Comparison of ENCODE assay signal across 17 cellular contexts in the genomic region with DNA sequence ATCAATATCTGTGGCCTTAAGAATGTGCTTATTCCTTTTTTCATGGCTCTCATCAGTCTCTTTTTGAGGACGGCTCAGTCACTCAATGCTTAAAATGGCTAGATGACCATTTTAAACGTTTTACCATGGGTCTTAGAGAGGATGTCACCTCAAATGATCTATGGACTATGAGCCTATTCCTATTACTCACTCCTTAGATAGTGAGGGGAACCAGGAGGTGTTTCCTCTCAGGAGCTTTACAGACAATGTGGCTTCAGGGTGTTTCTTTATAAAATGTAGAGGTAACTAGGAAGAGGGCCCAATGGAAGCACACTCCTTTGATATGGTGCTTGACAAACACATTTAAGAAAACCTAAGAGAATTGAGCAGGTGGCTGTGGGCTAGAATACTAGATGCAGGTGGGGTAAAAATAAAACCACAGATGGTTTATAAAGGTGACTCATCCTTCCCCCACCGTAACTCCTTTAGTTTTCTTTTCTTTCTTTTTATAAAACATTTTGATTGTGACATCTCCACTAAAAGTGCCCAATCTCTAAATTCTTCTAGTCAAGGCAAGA. TPM values are rescaled to one million over a fixed set of nuclear protein-coding genes. Genes with fewer than 3 reads are reported as not detected.
DNase-seq lines count a peak whose midpoint lies in the region; ATAC-seq and TF ChIP-seq lines count a peak whose summit lies in the region.
"Had no signal": no experiment of that assay in that cellular context is flagged by ENCODE, and none has a peak within 500 bp of the region (broad histone marks: within the 10 kb centered on the region; RNA-seq: fewer than 3 reads in every experiment).

No MANE protein-coding gene starts in this region.

- no peaks in the 10 kb centered on the region for H3K4me1 ChIP-seq in SJCRH30

- peak overlapping the region; percentile 5 for H3K27ac Mint-ChIP-seq in T-helper 1 cell treated with Interleukin-12 subunit alpha and Interleukin-12 subunit beta and Interleukin-4 antibody, amounts not matched to agents 30 μg/mL and 1 μg/mL, for 36 hours
- peak overlapping the region in 1 of 2 donors; percentile 27 for H3K27ac Mint-ChIP-seq in effector memory CD8-positive, alpha-beta T cell

- no peak overlapping the region for H2AFZ ChIP-seq in neural cell (ENCODE audit: low read depth, low read length)

- peak overlapping the region; percentile 30 for H3K4me2 ChIP-seq in neural cell (ENCODE audit: low read length)

- peak overlapping the region; percentile 54 for H3K4me3 Mint-ChIP-seq in T-helper 1 cell treated with Interleukin-12 subunit alpha and Interleukin-12 subunit beta and Interleukin-4 antibody, amounts not matched to agents 30 μg/mL and 1 μg/mL, for 36 hours
- peak overlapping the region; percentile 74 to 78 for H3K4me3 Mint-ChIP-seq in effector memory CD8-positive, alpha-beta T cell

- H3K9me3 ChIP-seq in neural cell (ENCODE audit: low read length): no peaks in the 10 kb centered on the region
- H3K9me3 ChIP-seq in SJCRH30 (replicated peaks): no peaks in the 10 kb centered on the region
- H3K9me3 ChIP-seq: adrenal gland, SJSA1, thyroid gland had no signal

- H3K4me1 Mint-ChIP-seq in T-helper 1 cell treated with Interleukin-12 subunit alpha and Interleukin-12 subunit beta and Interleukin-4 antibody, amounts not matched to agents 30 μg/mL and 1 μg/mL, for 36 hours (ENCODE audit: low read depth): peaks cover 18% of the 10 kb centered on the region
- peaks cover 11 to 16% of the 10 kb centered on the region in 2 donors for H3K4me1 Mint-ChIP-seq in effector memory CD8-positive, alpha-beta T cell (ENCODE audit: low read depth in 2 of 2)

- DNase-seq in T-helper 1 cell (no peak), M059J (ENCODE audit: low read depth) (peak; percentile 56), SJCRH30 (no peak), HK-2 (ENCODE audit: unreplicated experiment) (no peak)
- DNase-seq in effector memory CD8-positive, alpha-beta T cell: no peak
- DNase-seq: adrenal gland, dermis blood vessel endothelial cell, foreskin melanocyte, IMR-90, kidney glomerular epithelial cell, NCI-H1694 treated with DMSO at 0.1 percent for 48 hours, NCI-H82, thyroid gland had no signal

- H3K9me2 ChIP-seq in neural cell (ENCODE audit: insufficient read depth, low read length): no peaks in the 10 kb centered on the region

- H3K27me3 ChIP-seq in neural cell (ENCODE audit: insufficient read depth, low read depth, low read length) (no peaks in the 10 kb centered on the region), SJCRH30 (no peaks in the 10 kb centered on the region)
- H3K27me3 ChIP-seq: adrenal gland, thyroid gland had no signal

- H3K36me3 Mint-ChIP-seq in T-helper 1 cell treated with Interleukin-12 subunit alpha and Interleukin-12 subunit beta and Interleukin-4 antibody, amounts not matched to agents 30 μg/mL and 1 μg/mL, for 36 hours (ENCODE audit: low read depth): no peaks in the 10 kb centered on the region
- peaks cover 3% of the 10 kb centered on the region for H3K36me3 Mint-ChIP-seq in effector memory CD8-positive, alpha-beta T cell (ENCODE audit: insufficient read depth)

- TF ChIP-seq CTCF in neural cell (IDR thresholded peaks at IDR 0.05; ENCODE audit: poor library complexity, severe bottlenecking): no peak

- peaks cover 64% of the 10 kb centered on the region for H3K27me3 Mint-ChIP-seq in T-helper 1 cell treated with Interleukin-12 subunit alpha and Interleukin-12 subunit beta and Interleukin-4 antibody, amounts not matched to agents 30 μg/mL and 1 μg/mL, for 36 hours (ENCODE audit: low read depth)
- H3K27me3 Mint-ChIP-seq in effector memory CD8-positive, alpha-beta T cell: peaks cover 0 to 6% of the 10 kb centered on the region in 2 donors

- peak overlapping the region; percentile 80 for H3K4me3 ChIP-seq in neural cell (ENCODE audit: low read length)
- no peak overlapping the region for H3K4me3 ChIP-seq in SJCRH30
- H3K4me3 ChIP-seq: thyroid gland had no signal

- peaks cover 6% of the 10 kb centered on the region for H3K9me3 Mint-ChIP-seq in T-helper 1 cell treated with Interleukin-12 subunit alpha and Interleukin-12 subunit beta and Interleukin-4 antibody, amounts not matched to agents 30 μg/mL and 1 μg/mL, for 36 hours
- peaks cover 0 to 6% of the 10 kb centered on the region in 2 donors for H3K9me3 Mint-ChIP-seq in effector memory CD8-positive, alpha-beta T cell

- ATAC-seq in effector memory CD8-positive, alpha-beta T cell (replicated peaks): peak; percentile 30
- ATAC-seq in HG02981 (IDR thresholded peaks at IDR 0.05; ENCODE audit: unreplicated experiment): no peak

- no peaks in the 10 kb centered on the region for H3F3A ChIP-seq in neural cell (ENCODE audit: insufficient read depth, low read length, poor library complexity, severe bottlenecking)

- H4K20me1 ChIP-seq in neural cell (ENCODE audit: insufficient read depth): no peaks in the 10 kb centered on the region

- H3K9ac ChIP-seq in neural cell (ENCODE audit: low read length): no peak overlapping the region

- TF ChIP-seq RAD21 in neural cell (conservative IDR thresholded peaks at IDR 0.05): no peak

- TF ChIP-seq EP300 in neural cell (conservative IDR thresholded peaks at IDR 0.05; ENCODE audit: poor library complexity, severe bottlenecking): no peak

- H3K27ac ChIP-seq in neural cell (ENCODE audit: low read length): no peak overlapping the region
- no peak overlapping the region for H3K27ac ChIP-seq in SJCRH30
- H3K27ac ChIP-seq: SJSA1, thyroid gland had no signal

- H3K79me2 ChIP-seq in neural cell (replicated peaks; ENCODE audit: insufficient read depth, low read length): peaks cover 27% of the 10 kb centered on the region

- H3K36me3 ChIP-seq in neural cell (ENCODE audit: insufficient read depth, low read length): no peaks in the 10 kb centered on the region
- no peaks in the 10 kb centered on the region for H3K36me3 ChIP-seq in SJCRH30
- H3K36me3 ChIP-seq: adrenal gland, SJSA1, thyroid gland had no signal

TF ChIP-seq in neural cell, 6 proteins besides CTCF, POLR2A, EP300 and RAD21:
- TF ChIP-seq POLR2AphosphoS5 (IDR thresholded peaks at IDR 0.05): no peak
- no peak for TF ChIP-seq SMC3 (conservative IDR thresholded peaks at IDR 0.05; ENCODE audit: poor library complexity)
- no peak for TF ChIP-seq EZH2 (IDR thresholded peaks at IDR 0.05; ENCODE audit: borderline replicate concordance, insufficient read depth, low read length, poor library complexity, severe bottlenecking)
- TF ChIP-seq TAF1 (IDR thresholded peaks at IDR 0.05; ENCODE audit: low read depth): no peak
- TF ChIP-seq MXI1 (conservative IDR thresholded peaks at IDR 0.05; ENCODE audit: poor library complexity, severe bottlenecking): no peak
- TF ChIP-seq, protein P1, sequence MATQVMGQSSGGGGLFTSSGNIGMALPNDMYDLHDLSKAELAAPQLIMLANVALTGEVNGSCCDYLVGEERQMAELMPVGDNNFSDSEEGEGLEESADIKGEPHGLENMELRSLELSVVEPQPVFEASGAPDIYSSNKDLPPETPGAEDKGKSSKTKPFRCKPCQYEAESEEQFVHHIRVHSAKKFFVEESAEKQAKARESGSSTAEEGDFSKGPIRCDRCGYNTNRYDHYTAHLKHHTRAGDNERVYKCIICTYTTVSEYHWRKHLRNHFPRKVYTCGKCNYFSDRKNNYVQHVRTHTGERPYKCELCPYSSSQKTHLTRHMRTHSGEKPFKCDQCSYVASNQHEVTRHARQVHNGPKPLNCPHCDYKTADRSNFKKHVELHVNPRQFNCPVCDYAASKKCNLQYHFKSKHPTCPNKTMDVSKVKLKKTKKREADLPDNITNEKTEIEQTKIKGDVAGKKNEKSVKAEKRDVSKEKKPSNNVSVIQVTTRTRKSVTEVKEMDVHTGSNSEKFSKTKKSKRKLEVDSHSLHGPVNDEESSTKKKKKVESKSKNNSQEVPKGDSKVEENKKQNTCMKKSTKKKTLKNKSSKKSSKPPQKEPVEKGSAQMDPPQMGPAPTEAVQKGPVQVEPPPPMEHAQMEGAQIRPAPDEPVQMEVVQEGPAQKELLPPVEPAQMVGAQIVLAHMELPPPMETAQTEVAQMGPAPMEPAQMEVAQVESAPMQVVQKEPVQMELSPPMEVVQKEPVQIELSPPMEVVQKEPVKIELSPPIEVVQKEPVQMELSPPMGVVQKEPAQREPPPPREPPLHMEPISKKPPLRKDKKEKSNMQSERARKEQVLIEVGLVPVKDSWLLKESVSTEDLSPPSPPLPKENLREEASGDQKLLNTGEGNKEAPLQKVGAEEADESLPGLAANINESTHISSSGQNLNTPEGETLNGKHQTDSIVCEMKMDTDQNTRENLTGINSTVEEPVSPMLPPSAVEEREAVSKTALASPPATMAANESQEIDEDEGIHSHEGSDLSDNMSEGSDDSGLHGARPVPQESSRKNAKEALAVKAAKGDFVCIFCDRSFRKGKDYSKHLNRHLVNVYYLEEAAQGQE (IDR thresholded peaks at IDR 0.05; ENCODE audit: borderline replicate concordance): no peak
TF ChIP-seq in neural cell: peak in this region for 0.

RNA-seq across cellular contexts. Expression of a gene that starts 1.5 kb away (rescaled TPM):
- 33.1 and 38.3 TPM in 2 replicates for total RNA-seq in M059J (2014; rRNA removed; shearing (Covaris generic))
- 30.7 and 31.3 TPM in 2 replicates for polyA plus RNA-seq in neural cell
- 51.6 and 61.9 TPM in 2 replicates for polyA minus RNA-seq in neural cell
- total RNA-seq in SJCRH30 (2014; rRNA removed; shearing (Covaris generic)): 1.9 TPM in 2 replicates

Comparison
In these comparisons a context has a peak if more than half of its experiments do, and no peak if none do; other contexts are left out.
1. RNA of a gene that starts 1.5 kb away (total RNA-seq): 33.1 to 38.3 TPM in M059J; 1.9 TPM in SJCRH30; every median in the first group is over 10 times any median in the second.